8 cellular contexts compared by ENCODE assay signal in the genomic region with DNA sequence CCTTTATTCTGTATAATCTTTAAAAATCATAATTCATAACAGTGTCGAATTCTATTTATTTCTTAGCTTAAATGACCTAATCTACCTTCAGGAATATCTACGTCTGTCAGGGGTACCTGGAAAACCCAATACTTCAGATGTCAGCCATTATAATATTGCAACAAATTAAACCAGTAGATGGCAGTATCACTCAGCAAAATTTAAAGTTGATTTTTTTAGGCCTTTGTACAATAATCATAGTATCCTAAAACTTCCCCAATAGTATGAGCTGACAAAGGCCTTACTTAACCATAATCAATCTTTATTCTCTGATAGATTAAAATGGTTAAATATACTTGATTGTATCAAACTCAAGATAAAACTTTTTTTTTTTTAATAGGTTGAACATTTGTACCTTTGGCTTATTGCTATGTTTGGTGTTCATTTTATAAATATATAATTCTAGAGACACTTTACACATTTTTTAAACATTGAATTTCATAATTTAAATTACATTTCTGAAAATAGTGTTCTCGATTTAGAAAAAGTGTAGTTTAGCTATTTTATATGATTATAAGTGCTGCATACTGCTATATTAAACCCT.
DNase-seq lines count a peak whose midpoint lies in the region; ATAC-seq and TF ChIP-seq lines count a peak whose summit lies in the region.

No MANE protein-coding gene starts in this region.

- H3K36me3 ChIP-seq in BJ (ENCODE audit: control insufficient read depth, insufficient read depth, low read length) (no peaks in the 10 kb centered on the region), mucosa of descending colon (ENCODE audit: low read depth) (no peaks in the 10 kb centered on the region), right atrium auricular region (no peaks in the 10 kb centered on the region)

- no peaks in the 10 kb centered on the region for H3K27me3 Mint-ChIP-seq in MCF 10A (ENCODE audit: insufficient read depth, unreplicated experiment)

- intact Hi-C loops in MCF 10A (cut with micrococcal nuclease), result loop anchor here (1.0 to 5.0 kb wide), 3 partner anchors 310 to 701 kb away; no protein-coding TSS in a partner anchor
- intact Hi-C loops in mucosa of descending colon (cut with DNase I, micrococcal nuclease), result loop anchor here in 1 of 2 donors (10.0 kb wide), 2 partner anchors 224 to 314 kb away; no protein-coding TSS in a partner anchor

- H3K9me3 ChIP-seq in mucosa of descending colon (no peaks in the 10 kb centered on the region), right atrium auricular region (no peaks in the 10 kb centered on the region)

- CTCF ChIA-PET in BJ (lab: Yijun Ruan, JAX), result interaction anchor here (0.7 to 2.4 kb wide), 2 partner anchors 10 to 1704 kb away, joined by 3 to 8 read pairs; no protein-coding TSS in a partner anchor
- CTCF ChIA-PET in MCF 10A (lab: Yijun Ruan, JAX), result interaction anchor here (0.6 to 3.9 kb wide), 29 partner anchors 9 to 831 kb away, joined by 3 to 43 read pairs (median 4); no protein-coding TSS in a partner anchor

- H3K27me3 ChIP-seq in BJ (ENCODE audit: control insufficient read depth, insufficient read depth, low read length), result no peaks in the 10 kb centered on the region
- no peaks in the 10 kb centered on the region for H3K27me3 ChIP-seq in right atrium auricular region

- peak; percentile 51 for ATAC-seq in GM21360 (IDR thresholded peaks at IDR 0.05; ENCODE audit: unreplicated experiment)
- ATAC-seq in mucosa of descending colon, result peak; percentile 41
- ATAC-seq in GM21526 (IDR thresholded peaks at IDR 0.05; ENCODE audit: low FRiP score, unreplicated experiment), result no peak

- H3K4me3 Mint-ChIP-seq in MCF 10A (ENCODE audit: unreplicated experiment), result no peak overlapping the region

- no peaks in the 10 kb centered on the region for H3K9me3 Mint-ChIP-seq in MCF 10A (ENCODE audit: unreplicated experiment)

- no peak overlapping the region for H3K27ac ChIP-seq in right atrium auricular region

- no peaks in the 10 kb centered on the region for H3K4me1 ChIP-seq in mucosa of descending colon (ENCODE audit: low read depth)
- no peaks in the 10 kb centered on the region for H3K4me1 ChIP-seq in right atrium auricular region

- POLR2A ChIA-PET in BJ (lab: Charles Lee) (no interaction called here), MCF 10A (lab: Yijun Ruan, JAX) (interaction anchor here (0.6 to 1.3 kb wide), 2 partner anchors 438 to 701 kb away, joined by 4 to 5 read pairs; no protein-coding TSS in a partner anchor)

- peak; percentile 38; the same call in 1 of the 2 replicates for TF ChIP-seq CTCF in BJ (IDR thresholded peaks at IDR 0.05; ENCODE audit: insufficient read depth, low read depth, low read length)
- TF ChIP-seq CTCF in MCF 10A (IDR thresholded peaks at IDR 0.05; ENCODE audit: unreplicated experiment), result peak; percentile 45
- no peak for TF ChIP-seq CTCF in mucosa of descending colon (IDR thresholded peaks at IDR 0.05)
- peak in 1 of 2 donors; percentile 62 for TF ChIP-seq CTCF in right atrium auricular region (IDR thresholded peaks at IDR 0.05)

- H3K4me3 ChIP-seq in BJ (ENCODE audit: low read depth, low read length) (no peak overlapping the region), mucosa of descending colon (no peak overlapping the region), right atrium auricular region (no peak overlapping the region)

- DNase-seq in BJ (ENCODE audit: low read depth), result no peak
- DNase-seq in NCI-H1436 (lab: John Stamatoyannopoulos, UW), result peak; percentile 7
- DNase-seq in MCF 10A (ENCODE audit: unreplicated experiment), result peak; percentile 37
- no peak for DNase-seq in mucosa of descending colon
- no peak for DNase-seq in right atrium auricular region (ENCODE audit: low spot score)
- DNase-seq in NCI-H446 treated with DMSO at 0.1 percent for 48 hours (lab: John Stamatoyannopoulos, UW), result no peak

- BruUV-seq in MCF 10A (replicated peaks; lab: Mats Ljungman, UMichigan), result no TSS peak

- no peak overlapping the region for H3K27ac Mint-ChIP-seq in MCF 10A (ENCODE audit: low read depth, unreplicated experiment)

- no peaks in the 10 kb centered on the region for H3K4me1 Mint-ChIP-seq in MCF 10A (ENCODE audit: insufficient read depth, unreplicated experiment)

- H3K36me3 Mint-ChIP-seq in MCF 10A (ENCODE audit: insufficient read depth, unreplicated experiment), result no peaks in the 10 kb centered on the region

Comparison
In these comparisons a context has a peak if more than half of its experiments do, and no peak if none do; other contexts are left out.
1. DNase-seq: peak in NCI-H1436 (single experiment) and MCF 10A (single experiment); none in BJ (single experiment), mucosa of descending colon (0 of 3), right atrium auricular region (single experiment) and NCI-H446 treated with DMSO at 0.1 percent for 48 hours (single experiment).